Comparison of ENCODE assay signal across 7 cellular contexts in genomic region chr17:43869031-43869430, GRCh38. TPM values are rescaled to one million over a fixed set of nuclear protein-coding genes. Genes with fewer than 3 reads are reported as not detected.
"Had no signal": no experiment of that assay in that cellular context is flagged by ENCODE, and none has a peak within 500 bp of the region (broad histone marks: within the 10 kb centered on the region; RNA-seq: fewer than 3 reads in every experiment).

No MANE protein-coding gene starts in this region.

RNA-seq across cellular contexts. Expression of gene CD300LG, which starts 22.1 kb away (rescaled TPM):
- total RNA-seq: GM23248, GM23338, H1, H4, H7, H9, HFFc6 had no signal
- polyA plus RNA-seq: GM23248, GM23338 had no signal
